ENCODE assay signal across 16 cellular contexts in the genomic region with DNA sequence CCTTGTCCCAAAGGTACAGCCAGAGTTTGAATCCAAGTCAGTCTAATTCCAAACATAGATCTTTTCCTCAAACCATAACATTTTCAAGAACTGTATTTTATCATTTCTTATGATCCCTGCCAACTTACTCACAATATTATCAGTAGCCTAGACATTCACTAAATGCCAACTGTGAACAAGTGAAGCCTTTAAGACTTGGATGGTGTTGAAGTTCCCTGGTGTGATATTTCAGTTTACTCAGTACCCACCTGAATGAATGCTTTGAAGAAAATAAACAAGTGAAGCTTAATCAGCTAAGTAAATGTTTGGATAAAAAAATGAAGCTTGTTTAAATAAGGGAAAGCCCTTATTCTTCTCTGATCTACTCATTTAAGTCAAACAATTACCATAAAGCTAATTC.
DNase-seq lines count a peak whose midpoint lies in the region; ATAC-seq and TF ChIP-seq lines count a peak whose summit lies in the region.
"Had no signal": no experiment of that assay in that cellular context is flagged by ENCODE, and none has a peak within 500 bp of the region (broad histone marks: within the 10 kb centered on the region; RNA-seq: fewer than 3 reads in every experiment).

No MANE protein-coding gene starts in this region.

- H3K4me1 ChIP-seq in left lung (no peaks in the 10 kb centered on the region), vagina (no peaks in the 10 kb centered on the region)
- H3K4me1 ChIP-seq: Caco-2 had no signal

- H3K36me3 ChIP-seq in left lung: no peaks in the 10 kb centered on the region
- H3K36me3 ChIP-seq in vagina: no peaks in the 10 kb centered on the region

- ATAC-seq in left lung: peak; percentile 55
- ATAC-seq: HCT116 had no signal

- H3K9me3 ChIP-seq in left lung: no peaks in the 10 kb centered on the region
- H3K9me3 ChIP-seq in vagina: no peaks in the 10 kb centered on the region
- H3K9me3 ChIP-seq: Caco-2 had no signal

- H3K27ac ChIP-seq in left lung: no peak overlapping the region
- no peak overlapping the region for H3K27ac ChIP-seq in RWPE1
- H3K27ac ChIP-seq in vagina: no peak overlapping the region
- H3K27ac ChIP-seq: C4-2B had no signal

- intact Hi-C loops in left lung (cut with DNase I): no loop called here
- intact Hi-C loops in vagina (cut with DNase I): no loop called here

- H3K4me3 ChIP-seq in left lung: no peak overlapping the region
- no peak overlapping the region for H3K4me3 ChIP-seq in vagina

- H3K27me3 ChIP-seq in left lung: no peaks in the 10 kb centered on the region
- H3K27me3 ChIP-seq in vagina: no peaks in the 10 kb centered on the region

- POLR2A ChIA-PET in RWPE1 (lab: Yijun Ruan, JAX; ENCODE audit: low non-redundant PET): no interaction called here

- TF ChIP-seq CTCF in left lung (IDR thresholded peaks at IDR 0.05) (no peak), RWPE1 (conservative IDR thresholded peaks at IDR 0.05; ENCODE audit: low read depth) (no peak), vagina (IDR thresholded peaks at IDR 0.05) (no peak)

- TF ChIP-seq POLR2A in vagina (IDR thresholded peaks at IDR 0.05): no peak

- peak; percentile 36 for DNase-seq in DMS53 treated with DMSO at 0.1 percent for 48 hours (lab: John Stamatoyannopoulos, UW; ENCODE audit: unreplicated experiment)
- peak; percentile 20 for DNase-seq in NCI-H748 treated with DMSO at 0.1 percent for 48 hours (lab: John Stamatoyannopoulos, UW)
- no peak for DNase-seq in left lung
- DNase-seq in RWPE1 (ENCODE audit: low spot score): no peak
- DNase-seq in vagina (ENCODE audit: extremely low spot score in 2 of 2): no peak
- DNase-seq in SKM-1 treated with dmso at 0.1 percent for 144 hours (lab: John Stamatoyannopoulos, UW; ENCODE audit: unreplicated experiment): no peak
- DNase-seq: AML-193; Caco-2; CD4-positive, alpha-beta T cell; DMS79 treated with DMSO at 0.1 percent for 48 hours; GF-D8; GOT3; H7; IMR-90 had no signal

- CTCF ChIA-PET in RWPE1 (lab: Yijun Ruan, JAX): no interaction called here

Comparison
In these comparisons a context has a peak if more than half of its experiments do, and no peak if none do; other contexts are left out.
1. DNase-seq: peak in DMS53 treated with DMSO at 0.1 percent for 48 hours (single experiment) and NCI-H748 treated with DMSO at 0.1 percent for 48 hours (single experiment); none in left lung (0 of 2), RWPE1 (single experiment), vagina (0 of 2) and SKM-1 treated with dmso at 0.1 percent for 144 hours (single experiment).